In the genomic region with DNA sequence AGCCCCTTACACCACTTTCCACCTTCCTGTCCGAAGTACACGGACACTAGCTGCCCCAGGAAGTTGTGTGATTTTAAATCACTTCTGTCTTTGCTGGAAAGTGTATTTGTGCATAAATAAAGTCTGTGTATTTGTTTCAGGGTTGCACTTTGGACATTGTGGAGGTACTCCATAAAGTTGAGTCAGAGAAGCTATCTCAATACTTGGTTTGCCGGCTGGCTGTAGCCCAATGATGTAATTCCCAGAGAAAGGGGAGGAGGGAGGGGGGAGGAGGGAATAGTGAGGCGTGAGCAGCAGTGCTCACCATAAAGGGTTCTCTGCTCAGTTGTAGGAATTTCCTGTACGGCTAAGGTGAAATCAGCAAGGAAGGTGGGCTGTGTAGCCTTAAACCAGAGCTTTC, we compare ENCODE assay signal across 13 cellular contexts. TPM values are rescaled to one million over a fixed set of nuclear protein-coding genes. Genes with fewer than 3 reads are reported as not detected.
DNase-seq lines count a peak whose midpoint lies in the region; ATAC-seq, FAIRE-seq and TF ChIP-seq lines count a peak whose summit lies in the region.
"Had no signal": no experiment of that assay in that cellular context is flagged by ENCODE, and none has a peak within 500 bp of the region (broad histone marks: within the 10 kb centered on the region; RNA-seq: fewer than 3 reads in every experiment).

No MANE protein-coding gene starts in this region.

- FAIRE-seq in HepG2 (lab: Jason Lieb, UNC) (peak; percentile 92), urothelium cell line (lab: Jason Lieb, UNC) (no peak)
- FAIRE-seq: GM12878 had no signal

- peak overlapping the region; percentile 62 for H3K27ac ChIP-seq in HepG2 (ENCODE audit: extremely low read length, insufficient read depth, low read length)

- in situ Hi-C loops in HepG2 (cut with HindIII; ENCODE audit: extremely low pct_ligation_motif_present, low pct_unique_long_range_greater_than_20kb) = no loop called here

- peaks cover 0 to 3% of the 10 kb centered on the region in 2 experiments; a peak in 3 of 5 replicates for H3K36me3 ChIP-seq in HepG2 (replicated peaks in 1 of 2; ENCODE audit: control insufficient read depth in 1 of 2, insufficient read depth in 2 of 2, low read length in 2 of 2)

- H3K9me3 Mint-ChIP-seq in activated naive CD4-positive, alpha-beta T cell treated with anti-CD3 and anti-CD28 coated beads, Interleukin-2, amount 10 ng/mL, durations not matched to agents 7 days and 5 days = no peaks in the 10 kb centered on the region

- H3K4me2 ChIP-seq in HepG2 (ENCODE audit: low read depth, low read length) = peak overlapping the region; percentile 63

- 3% methylated on average over 4 of the region's 5 CpGs for WGBS in HepG2 (ENCODE audit: low lambda C conversion rate)

- peaks cover 19% of the 10 kb centered on the region for H3K4me1 Mint-ChIP-seq in activated naive CD4-positive, alpha-beta T cell treated with anti-CD3 and anti-CD28 coated beads, Interleukin-2, amount 10 ng/mL, durations not matched to agents 7 days and 5 days
- H3K4me1 Mint-ChIP-seq: nephron progenitor cell had no signal

- H3K4me3 ChIP-seq in HepG2 (replicated peaks in 1 of 3; ENCODE audit: insufficient read depth in 1 of 3, low read depth in 2 of 3, low read length in 3 of 3) = no peak overlapping the region
- H3K4me3 ChIP-seq: GM12878 had no signal

- no peak for DNase-seq in activated naive CD4-positive, alpha-beta T cell treated with anti-CD3 and anti-CD28 coated beads, Interleukin-2, amount 10 ng/mL, durations not matched to agents 7 days and 5 days
- no peak for DNase-seq in activated naive CD4-positive, alpha-beta T cell treated with Interleukin-2 at 50 U/mL for 16 hours
- DNase-seq in dermis blood vessel endothelial cell = peak; percentile 51
- DNase-seq in HepG2 (ENCODE audit: low spot score) = peak; percentile 73
- peak; percentile 46 for DNase-seq in urothelium cell line (ENCODE audit: low spot score)
- DNase-seq in inferior parietal cortex (ENCODE audit: extremely low spot score) = no peak
- DNase-seq in NK-92 treated with Interleukin-12 subunit alpha and Interleukin-12 subunit beta, amount 100 ng/mL, for 24 hours (lab: John Stamatoyannopoulos, UW) = no peak
- DNase-seq: effector CD4-positive, alpha-beta T cell; NCI-H2227 treated with DMSO at 0.1 percent for 48 hours; nephron progenitor cell had no signal

- H3K27me3 ChIP-seq in HepG2 (ENCODE audit: control insufficient read depth in 1 of 2, insufficient read depth in 2 of 2, low read length in 2 of 2) = no peaks in the 10 kb centered on the region

- no peak for TF ChIP-seq RAD21 in HepG2 (CRISPR knock-in tag; IDR thresholded peaks at IDR 0.05)

- peaks cover 41% of the 10 kb centered on the region for H3K4me1 ChIP-seq in HepG2 (ENCODE audit: insufficient read depth, low read length)

- TF ChIP-seq EP300 in HepG2 (IDR thresholded peaks at IDR 0.05; ENCODE audit: low read depth in 2 of 2, low read length in 2 of 2) = no peak; a peak in 1 of 4 replicates
- no peak for TF ChIP-seq EP300 in HepG2 (CRISPR knock-in tag; IDR thresholded peaks at IDR 0.05; ENCODE audit: borderline replicate concordance)

- H3K27me3 Mint-ChIP-seq in activated naive CD4-positive, alpha-beta T cell treated with anti-CD3 and anti-CD28 coated beads, Interleukin-2, amount 10 ng/mL, durations not matched to agents 7 days and 5 days = no peaks in the 10 kb centered on the region

- POLR2A ChIA-PET in HepG2 (lab: Yijun Ruan, JAX) = interaction anchor here (1.2 to 4.3 kb wide), 6 partner anchors 8 to 368 kb away, joined by 3 to 21 read pairs (median 6); partner anchors contain the start of genes APEX2 and PFKFB1

- no peak overlapping the region for H2AFZ ChIP-seq in HepG2 (ENCODE audit: low read length)

- ATAC-seq in HepG2 = peak; percentile 83
- ATAC-seq in GM21528 (IDR thresholded peaks at IDR 0.05; ENCODE audit: low FRiP score, unreplicated experiment) = no peak
- ATAC-seq: GM12878 had no signal

- TF ChIP-seq CTCF in HepG2 (CRISPR knock-in tag; IDR thresholded peaks at IDR 0.05) = no peak

- peak overlapping the region; percentile 39; the same call in 1 of the 2 replicates for H3K9ac ChIP-seq in HepG2 (ENCODE audit: insufficient read depth, low read depth, low read length)

- no TSS peak for BruUV-seq in HepG2 (replicated peaks; lab: Mats Ljungman, UMichigan)

- H3K27ac Mint-ChIP-seq in activated naive CD4-positive, alpha-beta T cell treated with anti-CD3 and anti-CD28 coated beads, Interleukin-2, amount 10 ng/mL, durations not matched to agents 7 days and 5 days = peak overlapping the region; percentile 11
- H3K27ac Mint-ChIP-seq: nephron progenitor cell had no signal

- CTCF ChIA-PET in activated naive CD4-positive, alpha-beta T cell treated with anti-CD3 and anti-CD28 coated beads, Interleukin-2, amount 10 ng/mL, durations not matched to agents 7 days and 5 days (lab: Charles Lee) = no interaction called here
- CTCF ChIA-PET in HepG2 (lab: Yijun Ruan, JAX; ENCODE audit: low intra/inter-chr PET ratio, low total read pairs) = no interaction called here

- TF ChIP-seq POLR2A in HepG2 (IDR thresholded peaks at IDR 0.05; ENCODE audit: insufficient read depth in 1 of 2, low read depth in 2 of 2, low read length in 2 of 2) = no peak

- no peaks in the 10 kb centered on the region for H3K9me3 ChIP-seq in HepG2 (ENCODE audit: low read length)

- H3K79me2 ChIP-seq in HepG2 (ENCODE audit: insufficient read depth, low read length) = no peaks in the 10 kb centered on the region

- H3K36me3 Mint-ChIP-seq in activated naive CD4-positive, alpha-beta T cell treated with anti-CD3 and anti-CD28 coated beads, Interleukin-2, amount 10 ng/mL, durations not matched to agents 7 days and 5 days = peaks cover 32% of the 10 kb centered on the region

- no peak overlapping the region for H3K4me3 Mint-ChIP-seq in activated naive CD4-positive, alpha-beta T cell treated with anti-CD3 and anti-CD28 coated beads, Interleukin-2, amount 10 ng/mL, durations not matched to agents 7 days and 5 days
- H3K4me3 Mint-ChIP-seq: nephron progenitor cell had no signal

- intact Hi-C loops in HepG2 (cut with micrococcal nuclease; ENCODE audit: unreplicated experiment) = no loop called here

- no peaks in the 10 kb centered on the region for H4K20me1 ChIP-seq in HepG2 (ENCODE audit: insufficient read depth, low read length)

RNA-seq across cellular contexts. Expression of gene APEX2, which starts 7.5 kb away (rescaled TPM):
- 8.3 and 12.6 TPM in 2 replicates for total RNA-seq in dermis blood vessel endothelial cell
- total RNA-seq in HepG2 (2016; rRNA removed; fragmentation: Illumina TruSeq; extraction: Trizol) = 12.7 and 16.2 TPM in 2 replicates
- 1.4 and 1.9 TPM in 2 replicates for total RNA-seq in HepG2 (2016; cell fraction: cytosol; rRNA removed; fragmentation: Illumina TruSeq; extraction: Trizol; ENCODE audit: low read depth)
- 13.0 and 15.4 TPM in 2 replicates for total RNA-seq in HepG2 (2016; cell fraction: insoluble cytoplasmic fraction; rRNA removed; fragmentation: Illumina TruSeq; extraction: Trizol)
- total RNA-seq in HepG2 (2016; cell fraction: membrane; rRNA removed; fragmentation: Illumina TruSeq; extraction: Trizol) = 4.6 and 6.1 TPM in 2 replicates
- 6.2 and 8.3 TPM in 2 replicates for total RNA-seq in HepG2 (2016; cell fraction: nucleus; rRNA removed; fragmentation: Illumina TruSeq; extraction: Trizol)
- 14.6 and 17.8 TPM in 2 replicates for polyA plus RNA-seq in HepG2 (2011; rRNA removed)
- 16.0 and 18.7 TPM in 2 replicates for polyA plus RNA-seq in HepG2 (2011; cell fraction: cytosol; rRNA removed)
- polyA plus RNA-seq in HepG2 (2011; cell fraction: nucleus; rRNA removed) = 10.1 and 11.9 TPM in 2 replicates
- polyA plus RNA-seq in HepG2 (2012) = 5.0 and 5.1 TPM in 2 replicates
- 1.7 TPM in 2 replicates for polyA plus RNA-seq in HepG2 (2016; cell fraction: cytosol; fragmentation: Illumina TruSeq; extraction: Trizol; ENCODE audit: low read depth)
- polyA plus RNA-seq in HepG2 (2016; cell fraction: insoluble cytoplasmic fraction; fragmentation: Illumina TruSeq; extraction: Trizol; ENCODE audit: low read depth) = 19.5 and 21.2 TPM in 2 replicates
- 4.1 and 4.3 TPM in 2 replicates for polyA plus RNA-seq in HepG2 (2016; cell fraction: membrane; fragmentation: Illumina TruSeq; extraction: Trizol; ENCODE audit: low read depth)
- 12.6 and 12.8 TPM in 2 replicates for polyA plus RNA-seq in HepG2 (2016; cell fraction: nucleus; fragmentation: Illumina TruSeq; extraction: Trizol; ENCODE audit: insufficient read depth, low read depth)
- polyA minus RNA-seq in HepG2 (2011; rRNA and poly(A)+ RNA removed; ENCODE audit: low replicate concordance) = 23.2 and 111 TPM in 2 replicates
- polyA minus RNA-seq in HepG2 (2011; cell fraction: cytosol; rRNA and poly(A)+ RNA removed) = 7.2 and 11.3 TPM in 2 replicates
- polyA minus RNA-seq in HepG2 (2011; cell fraction: nucleus; rRNA and poly(A)+ RNA removed) = 6.3 and 8.0 TPM in 2 replicates

RNA-seq across cellular contexts. Expression of gene PFKFB1, which starts 13.6 kb away (rescaled TPM):
- total RNA-seq in dermis blood vessel endothelial cell = 0.05 TPM in 1 of 2 replicates, not detected in the other
- total RNA-seq in HepG2 (2016; rRNA removed; fragmentation: Illumina TruSeq; extraction: Trizol) = 1.5 and 1.7 TPM in 2 replicates
- total RNA-seq in HepG2 (2016; cell fraction: cytosol; rRNA removed; fragmentation: Illumina TruSeq; extraction: Trizol; ENCODE audit: low read depth) = 1.3 and 1.7 TPM in 2 replicates
- total RNA-seq in HepG2 (2016; cell fraction: insoluble cytoplasmic fraction; rRNA removed; fragmentation: Illumina TruSeq; extraction: Trizol) = 1.5 and 1.6 TPM in 2 replicates
- total RNA-seq in HepG2 (2016; cell fraction: membrane; rRNA removed; fragmentation: Illumina TruSeq; extraction: Trizol) = 1.1 and 1.4 TPM in 2 replicates
- total RNA-seq in HepG2 (2016; cell fraction: nucleus; rRNA removed; fragmentation: Illumina TruSeq; extraction: Trizol) = 2.6 and 3.1 TPM in 2 replicates
- polyA plus RNA-seq in HepG2 (2011; rRNA removed) = 2.9 and 3.8 TPM in 2 replicates
- polyA plus RNA-seq in HepG2 (2011; cell fraction: cytosol; rRNA removed) = 1.3 and 2.3 TPM in 2 replicates
- 5.8 and 10.5 TPM in 2 replicates for polyA plus RNA-seq in HepG2 (2011; cell fraction: nucleus; rRNA removed)
- polyA plus RNA-seq in HepG2 (2012) = 1.7 and 3.6 TPM in 2 replicates
- polyA plus RNA-seq in HepG2 (2016; cell fraction: cytosol; fragmentation: Illumina TruSeq; extraction: Trizol; ENCODE audit: low read depth) = 0.21 TPM in 1 of 2 replicates, not detected in the other
- 1.5 and 1.6 TPM in 2 replicates for polyA plus RNA-seq in HepG2 (2016; cell fraction: insoluble cytoplasmic fraction; fragmentation: Illumina TruSeq; extraction: Trizol; ENCODE audit: low read depth)
- polyA plus RNA-seq in HepG2 (2016; cell fraction: membrane; fragmentation: Illumina TruSeq; extraction: Trizol; ENCODE audit: low read depth) = 0.22 and 0.62 TPM in 2 replicates
- polyA plus RNA-seq in HepG2 (2016; cell fraction: nucleus; fragmentation: Illumina TruSeq; extraction: Trizol; ENCODE audit: insufficient read depth, low read depth) = 6.1 and 6.2 TPM in 2 replicates
- 2.2 TPM in 1 of 2 replicates, not detected in the other for polyA minus RNA-seq in HepG2 (2011; rRNA and poly(A)+ RNA removed; ENCODE audit: low replicate concordance)
- polyA minus RNA-seq in HepG2 (2011; cell fraction: cytosol; rRNA and poly(A)+ RNA removed) = 0.70 and 1.7 TPM in 2 replicates
- polyA minus RNA-seq in HepG2 (2011; cell fraction: nucleus; rRNA and poly(A)+ RNA removed) = 4.2 and 6.3 TPM in 2 replicates
- total RNA-seq: A673 had no signal

RNA-seq across cellular contexts. Expression of gene ALAS2, which starts 23.1 kb away (rescaled TPM):
- total RNA-seq in dermis blood vessel endothelial cell = not detected in 2 replicates
- total RNA-seq in HepG2 (2016; rRNA removed; fragmentation: Illumina TruSeq; extraction: Trizol) = not detected in 2 replicates
- not detected in 2 replicates for total RNA-seq in HepG2 (2016; cell fraction: cytosol; rRNA removed; fragmentation: Illumina TruSeq; extraction: Trizol; ENCODE audit: low read depth)
- total RNA-seq in HepG2 (2016; cell fraction: insoluble cytoplasmic fraction; rRNA removed; fragmentation: Illumina TruSeq; extraction: Trizol) = not detected in 2 replicates
- total RNA-seq in HepG2 (2016; cell fraction: membrane; rRNA removed; fragmentation: Illumina TruSeq; extraction: Trizol) = not detected in 2 replicates
- total RNA-seq in HepG2 (2016; cell fraction: nucleus; rRNA removed; fragmentation: Illumina TruSeq; extraction: Trizol) = not detected in 2 replicates
- not detected in 2 replicates for polyA plus RNA-seq in HepG2 (2011; rRNA removed)
- not detected in 2 replicates for polyA plus RNA-seq in HepG2 (2011; cell fraction: cytosol; rRNA removed)
- polyA plus RNA-seq in HepG2 (2011; cell fraction: nucleus; rRNA removed) = not detected in 2 replicates
- polyA plus RNA-seq in HepG2 (2012) = not detected in 2 replicates
- polyA plus RNA-seq in HepG2 (2016; cell fraction: cytosol; fragmentation: Illumina TruSeq; extraction: Trizol; ENCODE audit: low read depth) = not detected in 2 replicates
- polyA plus RNA-seq in HepG2 (2016; cell fraction: insoluble cytoplasmic fraction; fragmentation: Illumina TruSeq; extraction: Trizol; ENCODE audit: low read depth) = not detected in 2 replicates
- polyA plus RNA-seq in HepG2 (2016; cell fraction: membrane; fragmentation: Illumina TruSeq; extraction: Trizol; ENCODE audit: low read depth) = not detected in 2 replicates
- not detected in 2 replicates for polyA plus RNA-seq in HepG2 (2016; cell fraction: nucleus; fragmentation: Illumina TruSeq; extraction: Trizol; ENCODE audit: insufficient read depth, low read depth)
- polyA minus RNA-seq in HepG2 (2011; rRNA and poly(A)+ RNA removed; ENCODE audit: low replicate concordance) = 0.23 TPM in 1 of 2 replicates, not detected in the other
- polyA minus RNA-seq in HepG2 (2011; cell fraction: cytosol; rRNA and poly(A)+ RNA removed) = not detected in 2 replicates
- polyA minus RNA-seq in HepG2 (2011; cell fraction: nucleus; rRNA and poly(A)+ RNA removed) = not detected in 2 replicates
- total RNA-seq: A673, GM12878 had no signal
- polyA plus RNA-seq: GM12878 had no signal

Comparison
In these comparisons a context has a peak if more than half of its experiments do, and no peak if none do; other contexts are left out.
1. DNase-seq: peak in dermis blood vessel endothelial cell (single experiment), HepG2 (single experiment) and urothelium cell line (single experiment); none in activated naive CD4-positive, alpha-beta T cell treated with anti-CD3 and anti-CD28 coated beads, Interleukin-2, amount 10 ng/mL, durations not matched to agents 7 days and 5 days (single experiment), activated naive CD4-positive, alpha-beta T cell treated with Interleukin-2 at 50 U/mL for 16 hours (single experiment), inferior parietal cortex (single experiment) and NK-92 treated with Interleukin-12 subunit alpha and Interleukin-12 subunit beta, amount 100 ng/mL, for 24 hours (single experiment).